Comparison of ENCODE assay signal across 33 cellular contexts in the genomic region with DNA sequence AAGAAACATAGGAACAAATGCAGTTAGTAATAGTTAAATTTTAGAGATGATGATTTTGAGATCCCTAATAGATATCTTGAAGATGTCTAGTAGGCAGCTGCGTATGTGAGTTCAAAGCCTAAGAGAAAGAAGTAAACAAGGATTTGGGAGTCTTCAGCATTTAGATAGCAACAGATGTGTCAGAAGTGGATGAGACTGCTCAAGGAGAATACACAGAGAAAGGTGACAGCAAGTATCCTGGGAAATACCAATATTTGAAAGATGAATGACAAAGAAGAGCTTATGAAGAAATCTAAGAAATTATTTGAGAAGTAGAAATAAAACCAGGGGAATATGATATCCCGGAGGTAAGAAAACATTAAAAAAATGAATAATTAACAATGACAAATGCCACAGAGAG.
"Had no signal": no experiment of that assay in that cellular context is flagged by ENCODE, and none has a peak within 500 bp of the region (broad histone marks: within the 10 kb centered on the region; RNA-seq: fewer than 3 reads in every experiment).

No MANE protein-coding gene starts in this region.

- FAIRE-seq: astrocyte, endometrium, islet of Langerhans had no signal

- H3K36me3 ChIP-seq: brain microvascular endothelial cell, right lobe of liver had no signal

- H3K4me1 Mint-ChIP-seq: nephron; stimulated activated effector memory CD8-positive, alpha-beta T cell treated with anti-CD3 and anti-CD28 coated beads, Interleukin-12 subunit alpha, Interleukin-12 subunit beta, amount 100 ng/mL, for 72 hours had no signal

- H3K9me3 Mint-ChIP-seq: activated naive CD4-positive, alpha-beta T cell treated with anti-CD3 and anti-CD28 coated beads for 36 hours; activated naive CD8-positive, alpha-beta T cell treated with anti-CD3 and anti-CD28 coated beads, Interleukin-2, amount 10 ng/mL, durations not matched to agents 7 days and 5 days; nephron; stimulated activated effector memory CD8-positive, alpha-beta T cell treated with anti-CD3 and anti-CD28 coated beads, Interleukin-12 subunit alpha, Interleukin-12 subunit beta, amount 100 ng/mL, for 72 hours; stimulated activated naive CD8-positive, alpha-beta T cell treated with anti-CD3 and anti-CD28 coated beads, Interleukin-15, Interleukin-2, amounts not matched to agents 100 ng/mL and 50 ng/mL, for 24 hours; T-helper 1 cell treated with Interleukin-12 subunit alpha and Interleukin-12 subunit beta and Interleukin-4 antibody, amounts not matched to agents 30 μg/mL and 1 μg/mL, for 36 hours had no signal

- H3K27me3 ChIP-seq: brain microvascular endothelial cell, esophagus squamous epithelium, heart right ventricle, left lung, right lobe of liver, upper lobe of left lung, vagina had no signal

- H3K4me3 ChIP-seq: esophagus squamous epithelium, heart right ventricle, left lung, lung, mucosa of descending colon, right lobe of liver, skin epidermis, thoracic aorta, upper lobe of left lung, vagina had no signal

- H3K27ac ChIP-seq: brain microvascular endothelial cell, epithelial cell of prostate, esophagus squamous epithelium, heart right ventricle, left lung, right lobe of liver, skin epidermis, thoracic aorta, upper lobe of left lung, vagina, WERI-Rb-1 had no signal

- DNase-seq: activated CD4-positive, alpha-beta T cell treated with anti-CD3 and anti-CD28 coated beads for 48 hours; activated CD4-positive, alpha-beta T cell treated with anti-CD3 and anti-CD28 coated beads, Interleukin-2, amount 50 U/mL, for 48 hours; activated CD8-positive, alpha-beta memory T cell treated with anti-CD3 and anti-CD28 coated beads for 24 hours; activated effector memory CD4-positive, alpha-beta T cell treated with Interleukin-2 at 50 U/mL for 16 hours; activated naive CD4-positive, alpha-beta T cell treated with anti-CD3 and anti-CD28 coated beads for 36 hours; activated naive CD8-positive, alpha-beta T cell treated with anti-CD3 and anti-CD28 coated beads, Interleukin-2, amount 10 ng/mL, durations not matched to agents 7 days and 5 days; amniotic stem cell; dermis blood vessel endothelial cell; effector CD8-positive, alpha-beta T cell; esophagus squamous epithelium; foreskin melanocyte; heart right ventricle; left lung; mucosa of descending colon; right lobe of liver; stimulated activated CD4-positive, alpha-beta T cell treated with anti-CD3 and anti-CD28 coated beads, Interleukin-12 subunit alpha, Interleukin-12 subunit beta, amount 100 ng/mL, for 4 hours; stimulated activated CD4-positive, alpha-beta T cell treated with anti-CD3 and anti-CD28 coated beads, Interleukin-4, amount 100 ng/mL, for 24 hours; T1000; upper lobe of left lung had no signal

- H3K27me3 Mint-ChIP-seq: activated naive CD8-positive, alpha-beta T cell treated with anti-CD3 and anti-CD28 coated beads, Interleukin-2, amount 10 ng/mL, durations not matched to agents 7 days and 5 days; stimulated activated naive CD8-positive, alpha-beta T cell treated with anti-CD3 and anti-CD28 coated beads, Interleukin-15, Interleukin-2, amounts not matched to agents 100 ng/mL and 50 ng/mL, for 24 hours had no signal

- H3K4me1 ChIP-seq: esophagus squamous epithelium, heart right ventricle, left lung, right lobe of liver, upper lobe of left lung, vagina had no signal

- H3K9me3 ChIP-seq: esophagus squamous epithelium, heart right ventricle, left lung, mucosa of descending colon, right lobe of liver, thoracic aorta, upper lobe of left lung, vagina had no signal

- H3K4me3 Mint-ChIP-seq: activated naive CD4-positive, alpha-beta T cell treated with anti-CD3 and anti-CD28 coated beads for 36 hours; activated naive CD8-positive, alpha-beta T cell treated with anti-CD3 and anti-CD28 coated beads, Interleukin-2, amount 10 ng/mL, durations not matched to agents 7 days and 5 days; nephron; stimulated activated effector memory CD8-positive, alpha-beta T cell treated with anti-CD3 and anti-CD28 coated beads, Interleukin-12 subunit alpha, Interleukin-12 subunit beta, amount 100 ng/mL, for 72 hours; stimulated activated naive CD8-positive, alpha-beta T cell treated with anti-CD3 and anti-CD28 coated beads, Interleukin-15, Interleukin-2, amounts not matched to agents 100 ng/mL and 50 ng/mL, for 24 hours; T-helper 1 cell treated with Interleukin-12 subunit alpha and Interleukin-12 subunit beta and Interleukin-4 antibody, amounts not matched to agents 30 μg/mL and 1 μg/mL, for 36 hours had no signal

- H3K27ac Mint-ChIP-seq: activated naive CD4-positive, alpha-beta T cell treated with anti-CD3 and anti-CD28 coated beads for 36 hours; activated naive CD8-positive, alpha-beta T cell treated with anti-CD3 and anti-CD28 coated beads, Interleukin-2, amount 10 ng/mL, durations not matched to agents 7 days and 5 days; nephron; stimulated activated effector memory CD8-positive, alpha-beta T cell treated with anti-CD3 and anti-CD28 coated beads, Interleukin-12 subunit alpha, Interleukin-12 subunit beta, amount 100 ng/mL, for 72 hours; stimulated activated naive CD8-positive, alpha-beta T cell treated with anti-CD3 and anti-CD28 coated beads, Interleukin-15, Interleukin-2, amounts not matched to agents 100 ng/mL and 50 ng/mL, for 24 hours; T-helper 1 cell treated with Interleukin-12 subunit alpha and Interleukin-12 subunit beta and Interleukin-4 antibody, amounts not matched to agents 30 μg/mL and 1 μg/mL, for 36 hours had no signal
